10 cellular contexts compared by ENCODE assay signal in the genomic region with DNA sequence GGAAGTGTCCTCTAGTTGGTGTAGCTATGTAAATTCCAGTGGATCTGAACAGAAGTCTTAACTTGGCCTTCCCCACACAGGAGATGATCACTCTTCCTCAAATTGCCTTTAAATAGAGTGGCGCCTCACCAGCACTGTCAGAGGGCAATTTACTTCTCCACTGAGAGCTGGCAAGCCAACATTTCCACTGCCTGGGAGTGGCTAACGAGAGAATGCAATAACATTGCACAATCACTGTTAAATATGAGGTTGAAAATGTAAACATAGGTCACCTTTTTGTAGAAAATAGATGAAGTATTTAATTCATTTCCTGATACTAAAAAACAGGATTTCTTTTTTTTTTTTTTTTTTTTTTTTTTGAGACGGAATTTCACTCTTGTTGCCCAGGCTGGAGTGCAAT. TPM values are rescaled to one million over a fixed set of nuclear protein-coding genes. Genes with fewer than 3 reads are reported as not detected.
A peak's percentile ranks its signal among the peaks of the same experiment; 100 is the strongest.
DNase-seq lines count a peak whose midpoint lies in the region; ATAC-seq and TF ChIP-seq lines count a peak whose summit lies in the region.
"Had no signal": no experiment of that assay in that cellular context is flagged by ENCODE, and none has a peak within 500 bp of the region (broad histone marks: within the 10 kb centered on the region; RNA-seq: fewer than 3 reads in every experiment).

No MANE protein-coding gene starts in this region.

- ATAC-seq in omental fat pad (ENCODE audit: low FRiP score) (peak; percentile 72), T-cell (replicated peaks in 1 of 4) (no peak)

- H3K9me3 Mint-ChIP-seq in T-cell = peaks cover 0 to 3% (median 2%) of the 10 kb centered on the region in 3 donors
- H3K9me3 Mint-ChIP-seq: activated naive CD8-positive, alpha-beta T cell treated with anti-CD3 and anti-CD28 coated beads, Interleukin-2, amount 10 ng/mL, durations not matched to agents 7 days and 5 days had no signal

- H3K4me3 Mint-ChIP-seq in T-cell = no peak overlapping the region
- H3K4me3 Mint-ChIP-seq: activated naive CD8-positive, alpha-beta T cell treated with anti-CD3 and anti-CD28 coated beads, Interleukin-2, amount 10 ng/mL, durations not matched to agents 7 days and 5 days had no signal

- peaks cover 20 to 26% (median 25%) of the 10 kb centered on the region in 3 donors for H3K4me1 Mint-ChIP-seq in T-cell

- POLR2A ChIA-PET in T-cell (lab: Charles Lee) = interaction anchor here (0.7 kb wide), 2 partner anchors 16 to 55 kb away, joined by 3 to 8 read pairs; no protein-coding TSS in a partner anchor

- H3K27me3 Mint-ChIP-seq in T-cell = peaks cover 0 to 1% of the 10 kb centered on the region in 2 donors

- DNase-seq in EH (ENCODE audit: low read depth) (peak; percentile 59), NCI-H226 (peak; percentile 54), epithelial cell of esophagus (ENCODE audit: low read depth) (peak; percentile 80), omental fat pad (ENCODE audit: low spot score) (no peak), T-cell (no peak), NCI-H2081 treated with DMSO at 0.1 percent for 48 hours (lab: John Stamatoyannopoulos, UW) (no peak)
- DNase-seq in stimulated activated CD4-positive, alpha-beta T cell treated with anti-CD3 and anti-CD28 coated beads, Interleukin-15, amount 100 ng/mL, for 24 hours = no peak
- no peak for DNase-seq in activated T-cell treated with anti-CD3 and anti-CD28 coated beads, Interleukin-2, amount 50 U/mL, for 1 hour
- DNase-seq: activated naive CD8-positive, alpha-beta T cell treated with anti-CD3 and anti-CD28 coated beads, Interleukin-2, amount 10 ng/mL, durations not matched to agents 7 days and 5 days; kidney had no signal

- TF ChIP-seq CTCF in epithelial cell of esophagus (IDR thresholded peaks at IDR 0.05; ENCODE audit: insufficient read depth, low read depth, low read length, missing control alignments) (no peak), omental fat pad (IDR thresholded peaks at IDR 0.05) (no peak)

- no peaks in the 10 kb centered on the region for H3K36me3 Mint-ChIP-seq in T-cell

- CTCF ChIA-PET in T-cell (lab: Charles Lee) = interaction anchor here in 1 of 2 donors (0.6 kb wide), 1 partner anchor 244 kb away, joined by 10 read pairs; no protein-coding TSS in a partner anchor

- H3K4me3 ChIP-seq in epithelial cell of esophagus (ENCODE audit: low read length) = no peak overlapping the region

- no peak overlapping the region for H3K27ac Mint-ChIP-seq in T-cell
- H3K27ac Mint-ChIP-seq: activated naive CD8-positive, alpha-beta T cell treated with anti-CD3 and anti-CD28 coated beads, Interleukin-2, amount 10 ng/mL, durations not matched to agents 7 days and 5 days had no signal

RNA-seq across cellular contexts. Expression of gene UBL3, which starts 55.4 kb away (rescaled TPM):
- 10 to 100 TPM; 23.0 to 35.8 (median 24.1) TPM for total RNA-seq in omental fat pad
- total RNA-seq in T-cell = 10 to 100 TPM; 32.7 to 42.1 (median 34.6) TPM

Comparison
In these comparisons a context has a peak if more than half of its experiments do, and no peak if none do; other contexts are left out.
1. DNase-seq: peak in EH (single experiment), NCI-H226 (single experiment) and epithelial cell of esophagus (single experiment); none in omental fat pad (single experiment), stimulated activated CD4-positive, alpha-beta T cell treated with anti-CD3 and anti-CD28 coated beads, Interleukin-15, amount 100 ng/mL, for 24 hours (single experiment), T-cell (0 of 34), activated T-cell treated with anti-CD3 and anti-CD28 coated beads, Interleukin-2, amount 50 U/mL, for 1 hour (single experiment) and NCI-H2081 treated with DMSO at 0.1 percent for 48 hours (single experiment).